In the genomic region with DNA sequence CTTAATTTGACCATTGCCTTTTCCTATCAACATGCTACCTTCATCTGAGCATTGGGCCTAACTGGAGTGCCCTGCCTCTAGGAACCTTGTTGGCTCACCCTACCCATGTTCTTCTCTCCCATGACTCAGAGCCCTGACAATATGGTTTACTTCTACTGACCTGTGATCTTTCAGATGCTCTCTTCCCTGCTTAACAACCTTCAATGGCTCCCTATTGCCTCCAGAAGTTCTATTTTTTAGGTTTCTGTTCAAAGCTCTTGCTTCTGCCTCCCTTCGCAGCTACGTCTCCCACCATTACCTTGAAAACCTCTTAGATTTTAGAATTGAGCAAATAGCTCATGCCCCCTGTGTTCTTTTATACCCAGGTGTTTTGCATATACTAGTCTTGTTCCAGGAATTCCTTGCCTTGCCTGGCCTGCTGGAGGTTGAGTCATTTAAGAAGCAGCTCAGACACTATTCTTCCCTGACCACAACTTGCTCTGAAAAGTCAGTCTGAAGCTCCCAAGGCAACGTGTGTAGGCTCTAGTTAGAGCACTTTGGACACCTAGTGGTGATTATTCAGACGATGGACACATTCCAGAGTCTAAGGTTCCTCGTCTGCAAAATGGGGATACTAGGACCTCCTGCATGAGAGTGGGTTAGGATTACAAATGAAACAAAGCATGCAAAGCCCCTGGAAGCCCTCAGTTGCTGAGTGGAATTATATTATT, we compare ENCODE assay signal across 1 cellular context.
TF ChIP-seq lines count a peak whose summit lies in the region.

No MANE protein-coding gene starts in this region.

TF ChIP-seq in GM12878, 131 proteins besides CTCF, POLR2A, EP300 and RAD21:
- TF ChIP-seq RAD51 (IDR thresholded peaks at IDR 0.05) (no peak), CEBPB (IDR thresholded peaks at IDR 0.05; ENCODE audit: borderline replicate concordance in 1 of 2, low read depth in 2 of 2, low read length in 2 of 2) (no peak), SRF (IDR thresholded peaks at IDR 0.05; ENCODE audit: low read depth in 2 of 2, low read length in 2 of 2) (no peak), ASH2L (IDR thresholded peaks at IDR 0.05; ENCODE audit: borderline replicate concordance, low read depth) (no peak), BACH1 (IDR thresholded peaks at IDR 0.05; ENCODE audit: borderline replicate concordance) (no peak), SMAD5 (IDR thresholded peaks at IDR 0.05; ENCODE audit: low read depth) (no peak), KDM1A (IDR thresholded peaks at IDR 0.05; ENCODE audit: borderline replicate concordance) (no peak)
- TF ChIP-seq, protein P1, sequence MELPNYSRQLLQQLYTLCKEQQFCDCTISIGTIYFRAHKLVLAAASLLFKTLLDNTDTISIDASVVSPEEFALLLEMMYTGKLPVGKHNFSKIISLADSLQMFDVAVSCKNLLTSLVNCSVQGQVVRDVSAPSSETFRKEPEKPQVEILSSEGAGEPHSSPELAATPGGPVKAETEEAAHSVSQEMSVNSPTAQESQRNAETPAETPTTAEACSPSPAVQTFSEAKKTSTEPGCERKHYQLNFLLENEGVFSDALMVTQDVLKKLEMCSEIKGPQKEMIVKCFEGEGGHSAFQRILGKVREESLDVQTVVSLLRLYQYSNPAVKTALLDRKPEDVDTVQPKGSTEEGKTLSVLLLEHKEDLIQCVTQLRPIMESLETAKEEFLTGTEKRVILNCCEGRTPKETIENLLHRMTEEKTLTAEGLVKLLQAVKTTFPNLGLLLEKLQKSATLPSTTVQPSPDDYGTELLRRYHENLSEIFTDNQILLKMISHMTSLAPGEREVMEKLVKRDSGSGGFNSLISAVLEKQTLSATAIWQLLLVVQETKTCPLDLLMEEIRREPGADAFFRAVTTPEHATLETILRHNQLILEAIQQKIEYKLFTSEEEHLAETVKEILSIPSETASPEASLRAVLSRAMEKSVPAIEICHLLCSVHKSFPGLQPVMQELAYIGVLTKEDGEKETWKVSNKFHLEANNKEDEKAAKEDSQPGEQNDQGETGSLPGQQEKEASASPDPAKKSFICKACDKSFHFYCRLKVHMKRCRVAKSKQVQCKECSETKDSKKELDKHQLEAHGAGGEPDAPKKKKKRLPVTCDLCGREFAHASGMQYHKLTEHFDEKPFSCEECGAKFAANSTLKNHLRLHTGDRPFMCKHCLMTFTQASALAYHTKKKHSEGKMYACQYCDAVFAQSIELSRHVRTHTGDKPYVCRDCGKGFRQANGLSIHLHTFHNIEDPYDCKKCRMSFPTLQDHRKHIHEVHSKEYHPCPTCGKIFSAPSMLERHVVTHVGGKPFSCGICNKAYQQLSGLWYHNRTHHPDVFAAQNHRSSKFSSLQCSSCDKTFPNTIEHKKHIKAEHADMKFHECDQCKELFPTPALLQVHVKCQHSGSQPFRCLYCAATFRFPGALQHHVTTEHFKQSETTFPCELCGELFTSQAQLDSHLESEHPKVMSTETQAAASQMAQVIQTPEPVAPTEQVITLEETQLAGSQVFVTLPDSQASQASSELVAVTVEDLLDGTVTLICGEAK (IDR thresholded peaks at IDR 0.05; ENCODE audit: borderline replicate concordance): no peak
- TF ChIP-seq, protein P2, sequence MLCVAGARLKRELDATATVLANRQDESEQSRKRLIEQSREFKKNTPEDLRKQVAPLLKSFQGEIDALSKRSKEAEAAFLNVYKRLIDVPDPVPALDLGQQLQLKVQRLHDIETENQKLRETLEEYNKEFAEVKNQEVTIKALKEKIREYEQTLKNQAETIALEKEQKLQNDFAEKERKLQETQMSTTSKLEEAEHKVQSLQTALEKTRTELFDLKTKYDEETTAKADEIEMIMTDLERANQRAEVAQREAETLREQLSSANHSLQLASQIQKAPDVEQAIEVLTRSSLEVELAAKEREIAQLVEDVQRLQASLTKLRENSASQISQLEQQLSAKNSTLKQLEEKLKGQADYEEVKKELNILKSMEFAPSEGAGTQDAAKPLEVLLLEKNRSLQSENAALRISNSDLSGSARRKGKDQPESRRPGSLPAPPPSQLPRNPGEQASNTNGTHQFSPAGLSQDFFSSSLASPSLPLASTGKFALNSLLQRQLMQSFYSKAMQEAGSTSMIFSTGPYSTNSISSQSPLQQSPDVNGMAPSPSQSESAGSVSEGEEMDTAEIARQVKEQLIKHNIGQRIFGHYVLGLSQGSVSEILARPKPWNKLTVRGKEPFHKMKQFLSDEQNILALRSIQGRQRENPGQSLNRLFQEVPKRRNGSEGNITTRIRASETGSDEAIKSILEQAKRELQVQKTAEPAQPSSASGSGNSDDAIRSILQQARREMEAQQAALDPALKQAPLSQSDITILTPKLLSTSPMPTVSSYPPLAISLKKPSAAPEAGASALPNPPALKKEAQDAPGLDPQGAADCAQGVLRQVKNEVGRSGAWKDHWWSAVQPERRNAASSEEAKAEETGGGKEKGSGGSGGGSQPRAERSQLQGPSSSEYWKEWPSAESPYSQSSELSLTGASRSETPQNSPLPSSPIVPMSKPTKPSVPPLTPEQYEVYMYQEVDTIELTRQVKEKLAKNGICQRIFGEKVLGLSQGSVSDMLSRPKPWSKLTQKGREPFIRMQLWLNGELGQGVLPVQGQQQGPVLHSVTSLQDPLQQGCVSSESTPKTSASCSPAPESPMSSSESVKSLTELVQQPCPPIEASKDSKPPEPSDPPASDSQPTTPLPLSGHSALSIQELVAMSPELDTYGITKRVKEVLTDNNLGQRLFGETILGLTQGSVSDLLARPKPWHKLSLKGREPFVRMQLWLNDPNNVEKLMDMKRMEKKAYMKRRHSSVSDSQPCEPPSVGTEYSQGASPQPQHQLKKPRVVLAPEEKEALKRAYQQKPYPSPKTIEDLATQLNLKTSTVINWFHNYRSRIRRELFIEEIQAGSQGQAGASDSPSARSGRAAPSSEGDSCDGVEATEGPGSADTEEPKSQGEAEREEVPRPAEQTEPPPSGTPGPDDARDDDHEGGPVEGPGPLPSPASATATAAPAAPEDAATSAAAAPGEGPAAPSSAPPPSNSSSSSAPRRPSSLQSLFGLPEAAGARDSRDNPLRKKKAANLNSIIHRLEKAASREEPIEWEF (IDR thresholded peaks at IDR 0.05; ENCODE audit: insufficient replicate concordance, low read depth, low read length): no peak
